16 cellular contexts compared by ENCODE assay signal in the genomic region with DNA sequence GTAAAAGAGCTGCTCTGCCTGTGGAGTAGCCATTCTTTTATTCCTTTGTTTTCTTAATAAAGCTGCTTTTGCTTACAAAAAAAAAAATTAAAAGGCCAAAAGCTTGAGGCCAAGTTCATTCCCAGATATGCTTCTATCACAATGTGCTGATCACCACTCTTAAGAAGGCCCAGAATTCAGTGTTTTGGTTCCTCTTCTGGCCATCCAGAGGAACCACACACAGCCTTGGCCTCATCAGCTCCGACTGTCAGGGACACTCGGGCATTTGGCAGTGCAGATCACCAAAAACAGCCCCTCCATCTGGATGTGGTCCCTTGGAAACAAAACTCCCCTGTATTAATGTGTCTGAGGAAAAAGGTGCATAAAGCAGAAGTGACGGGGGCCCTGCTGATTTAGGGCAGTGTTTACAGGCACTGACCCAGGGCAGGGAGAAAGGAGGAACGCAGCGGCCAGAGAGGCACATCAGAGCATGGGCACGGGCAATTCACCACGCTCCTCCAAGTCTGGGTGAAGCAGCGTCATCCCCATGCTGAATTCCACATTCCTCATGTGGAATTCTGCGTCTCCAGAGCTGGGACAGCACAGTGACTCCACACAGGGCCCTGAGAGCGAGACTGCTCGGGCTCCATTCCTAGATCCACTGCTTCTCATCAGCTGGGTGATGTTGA. TPM values are rescaled to one million over a fixed set of nuclear protein-coding genes. Genes with fewer than 3 reads are reported as not detected.
"Had no signal": no experiment of that assay in that cellular context is flagged by ENCODE, and none has a peak within 500 bp of the region (broad histone marks: within the 10 kb centered on the region; RNA-seq: fewer than 3 reads in every experiment).

No MANE protein-coding gene starts in this region.

- H3K4me1 ChIP-seq: ascending aorta, SJSA1, uterus had no signal

- DNase-seq: activated CD4-positive, alpha-beta T cell treated with anti-CD3 and anti-CD28 coated beads, Interleukin-2, amount 10 ng/mL, durations not matched to agents 24 days and 14 days; activated CD4-positive, CD25-positive, alpha-beta regulatory T cell; activated CD8-positive, alpha-beta memory T cell treated with anti-CD3 and anti-CD28 coated beads for 24 hours; activated naive CD4-positive, alpha-beta T cell; effector CD4-positive, alpha-beta T cell; esophagus squamous epithelium; kidney glomerular epithelial cell; naive B cell; spleen; uterus had no signal

- H3K27ac ChIP-seq: ascending aorta, breast epithelium, neutrophil, SJSA1, uterus had no signal

- H3K27me3 ChIP-seq: ascending aorta, breast epithelium, esophagus squamous epithelium, neutrophil, SJSA1, spleen, uterus had no signal

- H3K9me3 ChIP-seq: ascending aorta, breast epithelium, esophagus squamous epithelium, neutrophil, SJSA1, spleen, uterus had no signal

- H3K4me3 ChIP-seq: ascending aorta, breast epithelium, esophagus squamous epithelium, lung, SJSA1, spleen, uterus had no signal

- H3K36me3 ChIP-seq: uterus had no signal

RNA-seq across cellular contexts. Expression of a gene that starts 43.4 kb away (rescaled TPM):
- total RNA-seq: ascending aorta, glomerular endothelial cell, SJSA1 had no signal
- polyA plus RNA-seq: spleen had no signal
